Comparison of ENCODE assay signal across 7 cellular contexts in genomic region chr1:149378462-149378861, GRCh38.
DNase-seq lines count a peak whose midpoint lies in the region; TF ChIP-seq lines count a peak whose summit lies in the region.
"Not testable (repeated sequence)": the region's sequence is repeated elsewhere in the genome, so short reads cannot be mapped to it uniquely, and the experiment has no call there.

No MANE protein-coding gene starts in this region.

- DNase-seq in CD4-positive, alpha-beta memory T cell, result peak in 4 of 5 donors; percentile 2 to 27 (median 6)
- not testable (repeated sequence) for DNase-seq in HFFc6
- DNase-seq in LHCN-M2 (ENCODE audit: low read depth) (peak; percentile 9), RPMI8226 (peak; percentile 22), brain microvascular endothelial cell (peak; percentile 4), myocyte (ENCODE audit: low read depth) (peak; percentile 8)
- DNase-seq in activated T-cell treated with anti-CD3 and anti-CD28 coated beads, Interleukin-2, amount 50 U/mL, for 24 hours, result peak; percentile 39

- TF ChIP-seq CTCF in HFFc6 (IDR thresholded peaks at IDR 0.05); brain microvascular endothelial cell (IDR thresholded peaks at IDR 0.05; ENCODE audit: low read depth, low read length, missing control alignments): not testable (repeated sequence)

- CTCF ChIA-PET in CD4-positive, alpha-beta memory T cell (lab: Charles Lee; ENCODE audit: partially characterized antibody), result not testable (repeated sequence)

- intact Hi-C loops in CD4-positive, alpha-beta memory T cell (cut with micrococcal nuclease), result not testable (repeated sequence)

- H3K4me1 ChIP-seq in CD4-positive, alpha-beta memory T cell (ENCODE audit: insufficient read depth, low read length), result not testable (repeated sequence)

- H3K36me3 ChIP-seq in CD4-positive, alpha-beta memory T cell (ENCODE audit: insufficient read depth, low read length); brain microvascular endothelial cell (replicated peaks): not testable (repeated sequence)

- not testable (repeated sequence) for H3K9me3 Mint-ChIP-seq in CD4-positive, alpha-beta memory T cell; HFFc6; activated T-cell treated with anti-CD3 and anti-CD28 coated beads, Interleukin-2, amount 50 U/mL, for 24 hours

- H3K27me3 ChIP-seq in CD4-positive, alpha-beta memory T cell (ENCODE audit: insufficient read depth, low read length); brain microvascular endothelial cell (replicated peaks): not testable (repeated sequence)

- H3K27ac ChIP-seq in CD4-positive, alpha-beta memory T cell (ENCODE audit: low read depth, low read length), result not testable (repeated sequence)
- peak overlapping the region; percentile 63 for H3K27ac ChIP-seq in brain microvascular endothelial cell

- not testable (repeated sequence) for H3K9me3 ChIP-seq in CD4-positive, alpha-beta memory T cell (ENCODE audit: control insufficient read depth in 1 of 2, low read length in 2 of 2)

- POLR2A ChIA-PET in CD4-positive, alpha-beta memory T cell (lab: Charles Lee; ENCODE audit: partially characterized antibody), result not testable (repeated sequence)

- peak overlapping the region in 2 of 7 donors; percentile 23 to 37 for H3K27ac Mint-ChIP-seq in CD4-positive, alpha-beta memory T cell
- H3K27ac Mint-ChIP-seq in HFFc6, result peak overlapping the region; percentile 72
- H3K27ac Mint-ChIP-seq in activated T-cell treated with anti-CD3 and anti-CD28 coated beads, Interleukin-2, amount 50 U/mL, for 24 hours, result peak overlapping the region; percentile 61

- H3K4me3 Mint-ChIP-seq in CD4-positive, alpha-beta memory T cell, result peak overlapping the region in 3 of 8 donors; percentile 13 to 35 (median 22)
- peak overlapping the region; percentile 51; the same call in 1 of the 2 replicates for H3K4me3 Mint-ChIP-seq in HFFc6
- not testable (repeated sequence) for H3K4me3 Mint-ChIP-seq in activated T-cell treated with anti-CD3 and anti-CD28 coated beads, Interleukin-2, amount 50 U/mL, for 24 hours

- H3K36me3 Mint-ChIP-seq in CD4-positive, alpha-beta memory T cell; HFFc6 (ENCODE audit: low read depth); activated T-cell treated with anti-CD3 and anti-CD28 coated beads, Interleukin-2, amount 50 U/mL, for 24 hours (ENCODE audit: low read depth): not testable (repeated sequence)

- H3K27me3 Mint-ChIP-seq in CD4-positive, alpha-beta memory T cell; HFFc6 (ENCODE audit: insufficient read depth); activated T-cell treated with anti-CD3 and anti-CD28 coated beads, Interleukin-2, amount 50 U/mL, for 24 hours: not testable (repeated sequence)

- in situ Hi-C loops in brain microvascular endothelial cell (cut with HindIII; ENCODE audit: low pct_ligation_motif_present, low sequenced_read_pairs), result not testable (repeated sequence)

- H3K4me3 ChIP-seq in CD4-positive, alpha-beta memory T cell (ENCODE audit: low read length in 2 of 2); brain microvascular endothelial cell (ENCODE audit: low read depth, low read length): not testable (repeated sequence)

- H3K4me1 Mint-ChIP-seq in CD4-positive, alpha-beta memory T cell; HFFc6 (ENCODE audit: low read depth); activated T-cell treated with anti-CD3 and anti-CD28 coated beads, Interleukin-2, amount 50 U/mL, for 24 hours (ENCODE audit: low read depth): not testable (repeated sequence)
